In the genomic region with DNA sequence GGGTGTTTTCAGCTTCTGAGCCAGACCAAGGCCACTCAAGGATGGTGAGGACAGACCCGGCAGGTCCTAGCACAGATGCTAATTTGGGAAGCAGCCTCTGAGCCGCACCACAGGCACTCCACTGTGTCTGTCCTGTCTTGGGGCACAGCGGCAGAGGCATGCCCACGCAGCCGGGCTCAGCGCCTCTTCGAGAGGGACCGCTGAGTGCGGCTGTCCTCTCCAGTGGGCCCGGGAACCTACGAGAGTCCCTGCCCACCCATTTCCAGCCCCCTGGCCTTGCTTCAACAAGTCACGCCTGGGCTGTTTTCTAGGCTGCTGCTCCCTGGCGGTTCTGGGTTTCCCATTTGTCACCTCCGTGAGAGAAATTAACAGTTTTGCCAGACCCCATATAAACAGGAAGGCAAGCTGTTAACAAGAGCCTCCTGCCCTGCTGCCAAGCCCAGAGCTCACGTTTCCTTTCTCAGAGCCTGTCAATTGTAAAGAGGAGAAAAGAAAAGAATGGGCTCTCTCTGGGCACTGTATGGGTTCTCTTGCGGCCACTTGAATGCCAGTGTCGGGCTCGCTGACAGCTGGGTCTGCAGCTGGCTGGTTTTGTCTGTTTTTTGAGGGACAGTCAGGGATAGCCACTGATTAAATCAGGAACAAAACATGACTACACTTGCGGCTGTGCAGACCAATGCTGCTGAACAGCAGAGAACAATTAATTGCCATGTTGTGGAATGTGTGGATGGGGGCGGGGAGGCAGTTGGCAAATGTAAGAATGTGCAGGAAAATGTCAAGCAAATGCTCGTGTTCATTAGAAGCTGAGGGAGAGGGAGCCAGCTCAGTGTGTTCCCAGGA, we compare ENCODE assay signal across 8 cellular contexts. TPM values are rescaled to one million over a fixed set of nuclear protein-coding genes. Genes with fewer than 3 reads are reported as not detected.
DNase-seq lines count a peak whose midpoint lies in the region; ATAC-seq, FAIRE-seq and TF ChIP-seq lines count a peak whose summit lies in the region.

No MANE protein-coding gene starts in this region.

- no peak for DNase-seq in HepG2 (ENCODE audit: low spot score)
- no peak for DNase-seq in upper lobe of right lung
- no peak for DNase-seq in GM10266 (ENCODE audit: extremely low spot score)
- no peak for DNase-seq in activated CD8-positive, alpha-beta memory T cell treated with anti-CD3 and anti-CD28 coated beads, Interleukin-2, amount 50 U/mL, for 48 hours

- no peak for TF ChIP-seq EP300 in HepG2 (IDR thresholded peaks at IDR 0.05; ENCODE audit: low read depth in 2 of 2, low read length in 2 of 2)
- TF ChIP-seq EP300 in HepG2 (CRISPR knock-in tag; IDR thresholded peaks at IDR 0.05; ENCODE audit: borderline replicate concordance): no peak

- in situ Hi-C loops in HepG2 (cut with HindIII; ENCODE audit: extremely low pct_ligation_motif_present, low pct_unique_long_range_greater_than_20kb): no loop called here

- TF ChIP-seq RAD21 in liver (IDR thresholded peaks at IDR 0.05) (no peak), HepG2 (CRISPR knock-in tag; IDR thresholded peaks at IDR 0.05) (no peak)

- H3K27me3 ChIP-seq in liver (ENCODE audit: control insufficient read depth in 4 of 4, insufficient read depth in 4 of 4, low read length in 3 of 4): no peaks in the 10 kb centered on the region
- no peaks in the 10 kb centered on the region for H3K27me3 ChIP-seq in HepG2 (ENCODE audit: control insufficient read depth in 1 of 2, insufficient read depth in 2 of 2, low read length in 2 of 2)
- no peaks in the 10 kb centered on the region for H3K27me3 ChIP-seq in muscle layer of colon (ENCODE audit: control insufficient read depth in 1 of 2, insufficient read depth in 2 of 2, low read length in 2 of 2)
- H3K27me3 ChIP-seq in upper lobe of right lung: no peaks in the 10 kb centered on the region

- no peak overlapping the region for H2AFZ ChIP-seq in HepG2 (ENCODE audit: low read length)

- TF ChIP-seq CTCF in liver (IDR thresholded peaks at IDR 0.05; ENCODE audit: low read depth, low read length, missing input control) (no peak), HepG2 (CRISPR knock-in tag; IDR thresholded peaks at IDR 0.05) (no peak), upper lobe of right lung (IDR thresholded peaks at IDR 0.05) (peak; percentile 11), GM10266 (IDR thresholded peaks at IDR 0.05; ENCODE audit: control insufficient read depth, insufficient read depth, low read depth, missing control alignments) (no peak)

- FAIRE-seq in HepG2 (lab: Jason Lieb, UNC): no peak

- no peak overlapping the region for H3K9ac ChIP-seq in liver (ENCODE audit: low read depth in 1 of 2, low read length in 2 of 2)
- H3K9ac ChIP-seq in HepG2 (ENCODE audit: insufficient read depth, low read depth, low read length): no peak overlapping the region; the same call in 1 of the 2 replicates
- H3K9ac ChIP-seq in muscle layer of colon (ENCODE audit: low read length): no peak overlapping the region

- CTCF ChIA-PET in HepG2 (lab: Yijun Ruan, JAX; ENCODE audit: low intra/inter-chr PET ratio, low total read pairs): no interaction called here

- H3K79me2 ChIP-seq in HepG2 (ENCODE audit: insufficient read depth, low read length): no peaks in the 10 kb centered on the region

- ATAC-seq in HepG2 (no peak), upper lobe of right lung (peak; percentile 37), HG03432 (IDR thresholded peaks at IDR 0.05; ENCODE audit: unreplicated experiment) (no peak)

- H3K36me3 ChIP-seq in liver (ENCODE audit: control insufficient read depth in 4 of 4, insufficient read depth in 3 of 4, low read depth in 1 of 4, low read length in 3 of 4) (no peaks in the 10 kb centered on the region), HepG2 (replicated peaks in 1 of 2; ENCODE audit: control insufficient read depth in 1 of 2, insufficient read depth in 2 of 2, low read length in 2 of 2) (no peaks in the 10 kb centered on the region), muscle layer of colon (ENCODE audit: insufficient read depth, low read length) (no peaks in the 10 kb centered on the region), upper lobe of right lung (no peaks in the 10 kb centered on the region)

- no peaks in the 10 kb centered on the region for H3K9me3 ChIP-seq in liver (ENCODE audit: control insufficient read depth in 4 of 4, low read length in 3 of 4)
- no peaks in the 10 kb centered on the region for H3K9me3 ChIP-seq in HepG2 (ENCODE audit: low read length)
- no peaks in the 10 kb centered on the region for H3K9me3 ChIP-seq in muscle layer of colon (ENCODE audit: low read length)
- H3K9me3 ChIP-seq in upper lobe of right lung: no peaks in the 10 kb centered on the region

- H4K20me1 ChIP-seq in HepG2 (ENCODE audit: insufficient read depth, low read length): no peaks in the 10 kb centered on the region

- peaks cover 2 to 15% (median 10%) of the 10 kb centered on the region in 4 donors for H3K4me1 ChIP-seq in liver (ENCODE audit: control insufficient read depth in 4 of 4, insufficient read depth in 4 of 4, low read length in 3 of 4)
- H3K4me1 ChIP-seq in HepG2 (ENCODE audit: insufficient read depth, low read length): peaks cover 52% of the 10 kb centered on the region
- peaks cover 54% of the 10 kb centered on the region for H3K4me1 ChIP-seq in muscle layer of colon (ENCODE audit: insufficient read depth, low read length)
- peaks cover 46% of the 10 kb centered on the region for H3K4me1 ChIP-seq in upper lobe of right lung

- POLR2A ChIA-PET in HepG2 (lab: Yijun Ruan, JAX): interaction anchor here (1.2 kb wide), 1 partner anchor 10 kb away, joined by 3 read pairs; no protein-coding TSS in a partner anchor

- intact Hi-C loops in HepG2 (cut with micrococcal nuclease; ENCODE audit: unreplicated experiment): no loop called here
- intact Hi-C loops in upper lobe of right lung (cut with DNase I): no loop called here

- H3K4me3 ChIP-seq in liver (ENCODE audit: low read depth in 1 of 3, low read length in 3 of 3) (no peak overlapping the region), HepG2 (replicated peaks in 1 of 3; ENCODE audit: insufficient read depth in 1 of 3, low read depth in 2 of 3, low read length in 3 of 3) (no peak overlapping the region), muscle layer of colon (ENCODE audit: low read depth in 1 of 2, low read length in 2 of 2) (peak overlapping the region in 1 of 2 donors; percentile 51), upper lobe of right lung (peak overlapping the region; percentile 16)

- H3K27ac ChIP-seq in liver (ENCODE audit: low read depth in 1 of 2, low read length in 2 of 2): peak overlapping the region in 1 of 2 donors; percentile 38
- no peak overlapping the region for H3K27ac ChIP-seq in HepG2 (ENCODE audit: extremely low read length, insufficient read depth, low read length)
- peak overlapping the region; percentile 69 for H3K27ac ChIP-seq in cingulate gyrus (ENCODE audit: low read depth, low read length)
- peak overlapping the region; percentile 54 for H3K27ac ChIP-seq in muscle layer of colon (ENCODE audit: low read depth, low read length)
- peak overlapping the region; percentile 15 for H3K27ac ChIP-seq in upper lobe of right lung

- WGBS in liver: 70% methylated on average over 21 of the region's 21 CpGs
- 96% methylated on average over 20 of the region's 21 CpGs for WGBS in HepG2 (ENCODE audit: low lambda C conversion rate)

- TF ChIP-seq POLR2A in HepG2 (IDR thresholded peaks at IDR 0.05; ENCODE audit: insufficient read depth in 1 of 2, low read depth in 2 of 2, low read length in 2 of 2): no peak

- H3K4me2 ChIP-seq in HepG2 (ENCODE audit: low read depth, low read length): no peak overlapping the region

- BruUV-seq in HepG2 (replicated peaks; lab: Mats Ljungman, UMichigan): no TSS peak

TF ChIP-seq in HepG2, 621 proteins besides CTCF, POLR2A, EP300 and RAD21 (continues in another document):
- TF ChIP-seq, protein P1, sequence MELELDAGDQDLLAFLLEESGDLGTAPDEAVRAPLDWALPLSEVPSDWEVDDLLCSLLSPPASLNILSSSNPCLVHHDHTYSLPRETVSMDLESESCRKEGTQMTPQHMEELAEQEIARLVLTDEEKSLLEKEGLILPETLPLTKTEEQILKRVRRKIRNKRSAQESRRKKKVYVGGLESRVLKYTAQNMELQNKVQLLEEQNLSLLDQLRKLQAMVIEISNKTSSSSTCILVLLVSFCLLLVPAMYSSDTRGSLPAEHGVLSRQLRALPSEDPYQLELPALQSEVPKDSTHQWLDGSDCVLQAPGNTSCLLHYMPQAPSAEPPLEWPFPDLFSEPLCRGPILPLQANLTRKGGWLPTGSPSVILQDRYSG (CRISPR knock-in tag; IDR thresholded peaks at IDR 0.05): no peak
- no peak for TF ChIP-seq ZNF790 (CRISPR knock-in tag; IDR thresholded peaks at IDR 0.05; ENCODE audit: borderline replicate concordance)
- TF ChIP-seq MAZ (IDR thresholded peaks at IDR 0.05; ENCODE audit: borderline replicate concordance, low read depth, low read length): no peak
- no peak for TF ChIP-seq MAZ (CRISPR knock-in tag; IDR thresholded peaks at IDR 0.05; ENCODE audit: low read depth)
- no peak for TF ChIP-seq ZSCAN31 (CRISPR knock-in tag; IDR thresholded peaks at IDR 0.05; ENCODE audit: low read depth)

RNA-seq across cellular contexts. Expression of a gene that starts 30.6 kb away (rescaled TPM):
- total RNA-seq in liver (1 to 10 TPM in 1 of 2 donors, under 1 TPM in 1; 0.70 to 1.9 TPM), HepG2 (2016; rRNA removed; fragmentation: Illumina TruSeq; extraction: Trizol) (0.22 and 0.28 TPM in 2 replicates), upper lobe of right lung (2.0 TPM)
- polyA plus RNA-seq in liver (1 to 10 TPM in 1 of 2 donors, under 1 TPM in 1; 0.73 to 1.8 TPM), HepG2 (2011; rRNA removed) (0.30 and 0.50 TPM in 2 replicates)
- 0.18 TPM in 1 of 2 replicates, not detected in the other for total RNA-seq in HepG2 (2016; cell fraction: cytosol; rRNA removed; fragmentation: Illumina TruSeq; extraction: Trizol; ENCODE audit: low read depth)
- 0.07 and 0.30 TPM in 2 replicates for total RNA-seq in HepG2 (2016; cell fraction: insoluble cytoplasmic fraction; rRNA removed; fragmentation: Illumina TruSeq; extraction: Trizol)
- 0.24 and 0.25 TPM in 2 replicates for total RNA-seq in HepG2 (2016; cell fraction: membrane; rRNA removed; fragmentation: Illumina TruSeq; extraction: Trizol)
- 0.40 TPM in 1 of 2 replicates, not detected in the other for total RNA-seq in HepG2 (2016; cell fraction: nucleus; rRNA removed; fragmentation: Illumina TruSeq; extraction: Trizol)
- 0.20 and 0.33 TPM in 2 replicates for polyA plus RNA-seq in HepG2 (2011; cell fraction: cytosol; rRNA removed)
- polyA plus RNA-seq in HepG2 (2011; cell fraction: nucleus; rRNA removed): 0.11 and 0.16 TPM in 2 replicates
- 0.16 and 0.24 TPM in 2 replicates for polyA plus RNA-seq in HepG2 (2012)
- 0.19 and 0.25 TPM in 2 replicates for polyA plus RNA-seq in HepG2 (2016; cell fraction: cytosol; fragmentation: Illumina TruSeq; extraction: Trizol; ENCODE audit: low read depth)
- 0.12 and 0.22 TPM in 2 replicates for polyA plus RNA-seq in HepG2 (2016; cell fraction: insoluble cytoplasmic fraction; fragmentation: Illumina TruSeq; extraction: Trizol; ENCODE audit: low read depth)
- polyA plus RNA-seq in HepG2 (2016; cell fraction: membrane; fragmentation: Illumina TruSeq; extraction: Trizol; ENCODE audit: low read depth): 0.35 and 0.46 TPM in 2 replicates
- polyA plus RNA-seq in HepG2 (2016; cell fraction: nucleus; fragmentation: Illumina TruSeq; extraction: Trizol; ENCODE audit: insufficient read depth, low read depth): 0.25 and 0.76 TPM in 2 replicates
- 0.21 and 0.32 TPM in 2 replicates for polyA minus RNA-seq in HepG2 (2011; rRNA and poly(A)+ RNA removed; ENCODE audit: low replicate concordance)
- polyA minus RNA-seq in HepG2 (2011; cell fraction: cytosol; rRNA and poly(A)+ RNA removed): 0.35 TPM in 1 of 2 replicates, not detected in the other
- 0.25 and 0.52 TPM in 2 replicates for polyA minus RNA-seq in HepG2 (2011; cell fraction: nucleus; rRNA and poly(A)+ RNA removed)
